20 cellular contexts compared by ENCODE assay signal in the genomic region with DNA sequence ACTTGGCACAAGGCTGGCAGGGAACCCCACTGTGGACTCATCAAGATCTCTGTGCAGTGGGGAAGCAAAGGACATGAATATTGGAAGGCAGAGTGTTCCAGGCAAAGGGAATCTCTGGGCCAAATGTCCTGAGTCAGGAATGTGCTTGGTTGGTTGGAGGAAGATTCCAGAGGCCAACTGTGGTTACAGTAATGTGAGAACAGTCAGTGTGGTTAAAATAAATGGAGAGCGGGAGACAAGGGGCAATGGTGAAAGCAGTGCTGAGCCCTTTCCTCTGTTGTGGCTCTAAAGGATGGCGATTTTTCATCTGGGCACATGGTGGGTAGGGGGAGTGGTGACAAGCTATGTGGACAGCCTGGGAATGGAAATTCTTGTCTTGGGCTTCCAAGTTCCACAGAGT.
A peak's percentile ranks its signal among the peaks of the same experiment; 100 is the strongest.
DNase-seq lines count a peak whose midpoint lies in the region; ATAC-seq and TF ChIP-seq lines count a peak whose summit lies in the region.
"Had no signal": no experiment of that assay in that cellular context is flagged by ENCODE, and none has a peak within 500 bp of the region (broad histone marks: within the 10 kb centered on the region; RNA-seq: fewer than 3 reads in every experiment).

No MANE protein-coding gene starts in this region.

- no peaks in the 10 kb centered on the region for H3K79me2 ChIP-seq in trophoblast cell (ENCODE audit: control insufficient read depth, insufficient read depth, low read length, poor library complexity)

- no peak overlapping the region for H2BK12ac ChIP-seq in mesenchymal stem cell (ENCODE audit: low read length in 2 of 2)
- H2BK12ac ChIP-seq in trophoblast cell (ENCODE audit: low read length) = no peak overlapping the region

- no peak overlapping the region for H3K18ac ChIP-seq in mesenchymal stem cell (ENCODE audit: low read depth in 1 of 2, low read length in 2 of 2)
- no peak overlapping the region for H3K18ac ChIP-seq in trophoblast cell (ENCODE audit: low read length)

- H4K8ac ChIP-seq in mesenchymal stem cell (ENCODE audit: low read length) (no peak overlapping the region), trophoblast cell (ENCODE audit: low read depth, low read length) (no peak overlapping the region)

- H3K4me3 Mint-ChIP-seq in glutamatergic neuron (ENCODE audit: unreplicated experiment) = no peak overlapping the region
- H3K4me3 Mint-ChIP-seq: CD8-positive, alpha-beta memory T cell had no signal

- H3K4me1 ChIP-seq in mesenchymal stem cell (ENCODE audit: control insufficient read depth, insufficient read depth, low read depth, low read length) (peaks cover 11% of the 10 kb centered on the region), trophoblast cell (ENCODE audit: control insufficient read depth in 1 of 2, insufficient read depth in 2 of 2, low read length in 2 of 2) (no peaks in the 10 kb centered on the region)

- peak overlapping the region; percentile 70 for H3K27ac ChIP-seq in mesenchymal stem cell (ENCODE audit: low read length, poor library complexity, severe bottlenecking)
- no peak overlapping the region for H3K27ac ChIP-seq in trophoblast cell (ENCODE audit: low read depth, low read length)
- H3K27ac ChIP-seq: BLaER1 had no signal

- H3K23ac ChIP-seq in mesenchymal stem cell (ENCODE audit: low read length in 2 of 2) (no peak overlapping the region), trophoblast cell (ENCODE audit: low read length) (no peak overlapping the region)

- H3K4me2 ChIP-seq in mesenchymal stem cell (ENCODE audit: low read length, poor library complexity, severe bottlenecking) (no peak overlapping the region), trophoblast cell (ENCODE audit: low read length) (no peak overlapping the region)
- H3K4me2 ChIP-seq: BLaER1 had no signal

- no peaks in the 10 kb centered on the region for H3K36me3 Mint-ChIP-seq in glutamatergic neuron (ENCODE audit: unreplicated experiment)

- TF ChIP-seq CTCF in astrocyte of the spinal cord (IDR thresholded peaks at IDR 0.05; ENCODE audit: low read depth, low read length) (no peak), glutamatergic neuron (IDR thresholded peaks at IDR 0.05; ENCODE audit: partially characterized antibody, unreplicated experiment) (no peak)

- no peak overlapping the region for H2BK120ac ChIP-seq in mesenchymal stem cell (ENCODE audit: low read depth, low read length)
- no peak overlapping the region for H2BK120ac ChIP-seq in trophoblast cell (ENCODE audit: insufficient read depth, low read length, poor library complexity)

- no peak overlapping the region for H4K12ac ChIP-seq in trophoblast cell (ENCODE audit: low read depth, low read length)

- H3K4me3 ChIP-seq in astrocyte of the spinal cord (ENCODE audit: low read depth, low read length) = no peak overlapping the region
- no peak overlapping the region for H3K4me3 ChIP-seq in mesenchymal stem cell (ENCODE audit: insufficient read depth in 1 of 2, low read depth in 1 of 2, low read length in 2 of 2)
- no peak overlapping the region for H3K4me3 ChIP-seq in trophoblast cell (ENCODE audit: low read depth, low read length)
- H3K4me3 ChIP-seq: BLaER1 had no signal

- ATAC-seq in GM18519 (IDR thresholded peaks at IDR 0.05; ENCODE audit: low FRiP score, unreplicated experiment) = no peak

- H2BK15ac ChIP-seq in mesenchymal stem cell (ENCODE audit: low read depth, poor library complexity, severe bottlenecking) = no peak overlapping the region

- H3K27me3 ChIP-seq in mesenchymal stem cell (ENCODE audit: control insufficient read depth in 1 of 2, insufficient read depth in 1 of 2, low read length in 2 of 2) (no peaks in the 10 kb centered on the region), trophoblast cell (ENCODE audit: insufficient read depth, low read length) (no peaks in the 10 kb centered on the region)
- H3K27me3 ChIP-seq: BLaER1 had no signal

- H3K4me1 Mint-ChIP-seq in glutamatergic neuron (ENCODE audit: low read depth, unreplicated experiment) = no peaks in the 10 kb centered on the region

- no peak overlapping the region for H3K9ac ChIP-seq in mesenchymal stem cell (ENCODE audit: low read length)
- H3K9ac ChIP-seq in trophoblast cell (ENCODE audit: low read length) = no peak overlapping the region
- H3K9ac ChIP-seq: BLaER1 had no signal

- no peaks in the 10 kb centered on the region for H3K79me1 ChIP-seq in mesenchymal stem cell (replicated peaks; ENCODE audit: low read length, poor library complexity, severe bottlenecking)
- H3K79me1 ChIP-seq in trophoblast cell (ENCODE audit: low read length) = no peaks in the 10 kb centered on the region

- no peaks in the 10 kb centered on the region for H3K36me3 ChIP-seq in mesenchymal stem cell (ENCODE audit: control insufficient read depth in 1 of 2, insufficient read depth in 2 of 2, low read depth in 1 of 2, low read length in 2 of 2)
- H3K36me3 ChIP-seq in trophoblast cell (ENCODE audit: control insufficient read depth in 1 of 2, insufficient read depth in 2 of 2, low read length in 2 of 2) = no peaks in the 10 kb centered on the region
- H3K36me3 ChIP-seq: BLaER1 had no signal

- no peak overlapping the region for H3K27ac Mint-ChIP-seq in glutamatergic neuron (ENCODE audit: unreplicated experiment)

- H3K14ac ChIP-seq in mesenchymal stem cell (ENCODE audit: low read length in 2 of 2) (no peak overlapping the region), trophoblast cell (ENCODE audit: low read length) (no peak overlapping the region)

- WGBS in mesenchymal stem cell = 75% methylated on average over 2 of the region's 2 CpGs
- no CpG with 5 or more reads among the region's 2 CpGs for WGBS in trophoblast cell (ENCODE audit: extremely low coverage, insufficient coverage, insufficient read length)

- peaks cover 4% of the 10 kb centered on the region for H3K27me3 Mint-ChIP-seq in glutamatergic neuron (ENCODE audit: unreplicated experiment)

- H3K4ac ChIP-seq in mesenchymal stem cell (ENCODE audit: low read depth in 1 of 2, low read length in 2 of 2) (no peak overlapping the region), trophoblast cell (ENCODE audit: low read depth, low read length) (no peak overlapping the region)

- H4K91ac ChIP-seq in mesenchymal stem cell (ENCODE audit: low read length) = no peak overlapping the region
- H4K91ac ChIP-seq in trophoblast cell (ENCODE audit: low read depth, low read length) = no peak overlapping the region

- H3K9me3 ChIP-seq in mesenchymal stem cell (ENCODE audit: control insufficient read depth, low read length) = peaks cover 59% of the 10 kb centered on the region
- no peaks in the 10 kb centered on the region for H3K9me3 ChIP-seq in trophoblast cell (ENCODE audit: insufficient read depth, low read depth, low read length)

- H3K9me3 Mint-ChIP-seq in glutamatergic neuron (ENCODE audit: unreplicated experiment) = peaks cover 1% of the 10 kb centered on the region

- H2AFZ ChIP-seq in mesenchymal stem cell (ENCODE audit: low read depth, low read length) (no peak overlapping the region), trophoblast cell (ENCODE audit: insufficient read depth, low read length, poor library complexity) (no peak overlapping the region)

- peak overlapping the region; percentile 50 for H2AK5ac ChIP-seq in mesenchymal stem cell (ENCODE audit: low read length, severe bottlenecking)
- H2AK5ac ChIP-seq in trophoblast cell (ENCODE audit: low read length) = no peak overlapping the region

- H2BK5ac ChIP-seq in mesenchymal stem cell (ENCODE audit: low read depth, low read length, poor library complexity, severe bottlenecking) = no peak overlapping the region
- H2BK5ac ChIP-seq in trophoblast cell (ENCODE audit: low read depth, low read length, poor library complexity) = no peak overlapping the region

- in situ Hi-C loops in astrocyte of the spinal cord (cut with HindIII; ENCODE audit: low sequenced_read_pairs) = no loop called here

- DNase-seq in HT1080 (ENCODE audit: low read depth) = peak; percentile 30
- peak; percentile 55 for DNase-seq in astrocyte of the spinal cord (ENCODE audit: low read depth, low spot score)
- DNase-seq in mesenchymal stem cell = no peak
- DNase-seq in putamen (ENCODE audit: low spot score) = no peak
- no peak for DNase-seq in glutamatergic neuron
- no peak for DNase-seq in trophoblast cell
- DNase-seq: CD8-positive, alpha-beta memory T cell; DMS53; EL; GF-D8; MM.1S; NCI-H1048; NCI-H1417 treated with DMSO at 0.1 percent for 48 hours; NCI-H187; NCI-H2107; NCI-H446 treated with DMSO at 0.1 percent for 48 hours; NCI-H526 treated with DMSO at 0.1 percent for 48 hours; SHP77 had no signal

Comparison
In these comparisons a context has a peak if more than half of its experiments do, and no peak if none do; other contexts are left out.
1. DNase-seq: peak in HT1080 (single experiment) and astrocyte of the spinal cord (single experiment); none in mesenchymal stem cell (single experiment), putamen (single experiment), glutamatergic neuron (single experiment) and trophoblast cell (0 of 2).